Comparison of ENCODE assay signal across 8 cellular contexts in genomic region chr19:20077791-20078463, GRCh38. TPM values are rescaled to one million over a fixed set of nuclear protein-coding genes. Genes with fewer than 3 reads are reported as not detected.
DNase-seq lines count a peak whose midpoint lies in the region; TF ChIP-seq lines count a peak whose summit lies in the region.

Gene ZNF90, plus strand, starts transcription at chr19:20078000. Its CDS starts 133 bp downstream, at chr19:20078133.

- peak within 1 kb of the TSS; percentile 99 for H3K4me3 Mint-ChIP-seq in H9

- peaks cover 38% of the 10 kb centered on the region in 2 experiments for H3K4me1 Mint-ChIP-seq in H9

- H2BK120ac ChIP-seq in H9 (ENCODE audit: low read depth, low read length, poor library complexity, severe bottlenecking) = no peak within 1 kb of the TSS

- DNase-seq in G401 (ENCODE audit: low spot score) (peak; percentile 98), H9 (peak; percentile 97), NCI-H187 treated with DMSO at 0.1 percent for 48 hours (lab: John Stamatoyannopoulos, UW) (peak; percentile 29), epithelial cell of esophagus (ENCODE audit: low read depth) (peak; percentile 98), middle frontal gyrus (ENCODE audit: extremely low spot score, low spot score) (peak; percentile 86), COR-L47 (lab: John Stamatoyannopoulos, UW) (no peak)
- peak; percentile 78 for DNase-seq in activated CD8-positive, alpha-beta memory T cell treated with anti-CD3 and anti-CD28 coated beads, Interleukin-2, amount 50 U/mL, for 24 hours (ENCODE audit: extremely low read depth)
- peak; percentile 43 for DNase-seq in stimulated activated CD8-positive, alpha-beta memory T cell treated with anti-CD3 and anti-CD28 coated beads, Interleukin-15, amount 100 ng/mL, for 24 hours (ENCODE audit: low read depth)

- peak within 1 kb of the TSS; percentile 69 for H3K4me3 ChIP-seq in epithelial cell of esophagus (ENCODE audit: low read length)

- no peaks in the 10 kb centered on the region for H3K79me1 ChIP-seq in H9 (ENCODE audit: insufficient read depth, low read depth, low read length, poor library complexity, severe bottlenecking)

- no peaks in the 10 kb centered on the region for H4K20me1 ChIP-seq in H9 (ENCODE audit: control insufficient read depth, insufficient read depth, insufficient read length)

- H2BK20ac ChIP-seq in H9 (ENCODE audit: low read depth, low read length, poor library complexity, severe bottlenecking) = no peak within 1 kb of the TSS

- in situ Hi-C loops in G401 (cut with HindIII; ENCODE audit: low sequenced_read_pairs) = no loop called here

- no peak within 1 kb of the TSS for H2AK5ac ChIP-seq in H9 (ENCODE audit: insufficient read length, low read length)

- peak within 1 kb of the TSS; percentile 10 for H3K27ac ChIP-seq in H9 (ENCODE audit: insufficient read length, low read depth, low read length)

- peak within 1 kb of the TSS; percentile 94 for H3K14ac ChIP-seq in H9 (ENCODE audit: insufficient read depth, low read length)

- peaks cover 8% of the 10 kb centered on the region for H3K4me1 ChIP-seq in H9 (ENCODE audit: insufficient read depth, low read length)

- no peak within 1 kb of the TSS for H3T11ph ChIP-seq in H9 (ENCODE audit: low read length)

- no peak within 1 kb of the TSS for H4K91ac ChIP-seq in H9 (ENCODE audit: insufficient read length, low read depth, low read length)

- peak within 1 kb of the TSS; percentile 94 for H3K4me2 ChIP-seq in H9 (ENCODE audit: insufficient read depth, insufficient read length, low read length)

- no peak within 1 kb of the TSS for H4K8ac ChIP-seq in H9 (replicated peaks; ENCODE audit: insufficient read length, low read depth, low read length)

- no peaks in the 10 kb centered on the region for H3K27me3 ChIP-seq in H9 (ENCODE audit: insufficient read depth, low read length)

- peak within 1 kb of the TSS; percentile 83 for H3K18ac ChIP-seq in H9 (ENCODE audit: insufficient read length, low read depth, low read length)

- no peak within 1 kb of the TSS for H2BK15ac ChIP-seq in H9 (ENCODE audit: low read depth, low read length)

- H3K27me3 Mint-ChIP-seq in H9 (ENCODE audit: low read depth) = no peaks in the 10 kb centered on the region

- H3K27ac Mint-ChIP-seq in H9 = peak within 1 kb of the TSS; percentile 98 to 99 (median 99)

- no peak within 1 kb of the TSS for H2BK12ac ChIP-seq in H9 (ENCODE audit: insufficient read length, low read depth, low read length)

- H3K36me3 Mint-ChIP-seq in H9 (ENCODE audit: insufficient read depth in 1 of 3, low read depth in 3 of 3) = peaks cover 24 to 33% (median 25%) of the 10 kb centered on the region in 3 experiments

- H4K5ac ChIP-seq in H9 (ENCODE audit: insufficient read length, low read depth, low read length) = peak within 1 kb of the TSS; percentile 31

- H3K4ac ChIP-seq in H9 (ENCODE audit: low read depth, low read length) = no peak within 1 kb of the TSS

- WGBS in H9 (ENCODE audit: extremely low coverage, insufficient read length, low lambda C conversion rate) = no CpG with 5 or more reads among the region's 28 CpGs

- no peak within 1 kb of the TSS for H2AFZ ChIP-seq in H9 (ENCODE audit: low read length)

- no peak within 1 kb of the TSS for H3K56ac ChIP-seq in H9 (ENCODE audit: insufficient read length, low read depth, low read length)

- peak within 1 kb of the TSS; percentile 96 for H3K9ac ChIP-seq in H9 (ENCODE audit: extremely low read depth, insufficient read length, low read length)

- peaks cover 0 to 11% of the 10 kb centered on the region in 2 experiments; a peak in 4 of 5 replicates for H3K9me3 Mint-ChIP-seq in H9

- H3K79me2 ChIP-seq in H9 (ENCODE audit: insufficient read depth, low read length) = peaks cover 37% of the 10 kb centered on the region; the same call in 1 of the 2 replicates

- H3K23ac ChIP-seq in H9 (ENCODE audit: insufficient read length, low read depth, low read length) = peak within 1 kb of the TSS; percentile 92

- peak within 1 kb of the TSS; percentile 66 for H2BK5ac ChIP-seq in H9 (ENCODE audit: insufficient read length, low read length)

- 0 out of 3 replicates have a peak, but pooled peaks have one; percentile 15 for TF ChIP-seq CTCF in H9 (conservative IDR thresholded peaks at IDR 0.05)
- TF ChIP-seq CTCF in epithelial cell of esophagus (IDR thresholded peaks at IDR 0.05; ENCODE audit: insufficient read depth, low read depth, low read length, missing control alignments) = no peak

- H3K9me3 ChIP-seq in H9 (ENCODE audit: control insufficient read depth, low read depth, low read length) = no peaks in the 10 kb centered on the region

- H3K23me2 ChIP-seq in H9 (ENCODE audit: insufficient read length, low read depth, low read length, poor library complexity, severe bottlenecking) = no peaks in the 10 kb centered on the region

RNA-seq across cellular contexts. Expression of gene ZNF90, which starts in this region (rescaled TPM):
- not detected in 2 replicates for total RNA-seq in G401 (2014; rRNA removed; shearing (Covaris generic))
- 80.1 and 88.7 TPM in 2 replicates for total RNA-seq in H9 (2021)

Comparison
In these comparisons a context has a peak if more than half of its experiments do, and no peak if none do; other contexts are left out.
1. RNA of gene ZNF90 (total RNA-seq): 80.1 to 88.7 TPM in H9; not detected in G401; every median in the first group is over 10 times any median in the second.
2. Peak in DNase-seq in G401; RNA of the gene not detected or under 1 TPM.